29 cellular contexts compared by ENCODE assay signal in genomic region chr2:88713408-88713807, GRCh38.
"Had no signal": no experiment of that assay in that cellular context is flagged by ENCODE, and none has a peak within 500 bp of the region (broad histone marks: within the 10 kb centered on the region; RNA-seq: fewer than 3 reads in every experiment).

No MANE protein-coding gene starts in this region.

- H3K27me3 Mint-ChIP-seq: activated B cell treated with CpG ODN at 0.5 μM for 24 hours; activated CD4-positive, alpha-beta memory T cell treated with anti-CD3 and anti-CD28 coated beads, Interleukin-2, amount 10 ng/mL, durations not matched to agents 7 days and 5 days; activated CD4-positive, alpha-beta T cell treated with anti-CD3 and anti-CD28 coated beads, Interleukin-2, amount 10 ng/mL, durations not matched to agents 24 days and 14 days; activated naive CD8-positive, alpha-beta T cell; activated T-cell treated with anti-CD3 and anti-CD28 coated beads, Interleukin-2, amount 50 U/mL, for 24 hours; effector memory CD8-positive, alpha-beta T cell; T-helper 17 cell had no signal

- H3K36me3 ChIP-seq: brain microvascular endothelial cell, WERI-Rb-1 had no signal

- DNase-seq: activated B cell treated with CpG ODN at 0.5 μM for 24 hours; activated CD4-positive, alpha-beta memory T cell treated with anti-CD3 and anti-CD28 coated beads, Interleukin-2, amount 10 ng/mL, durations not matched to agents 7 days and 5 days; activated CD4-positive, alpha-beta T cell treated with anti-CD3 and anti-CD28 coated beads, Interleukin-2, amount 10 ng/mL, durations not matched to agents 24 days and 14 days; activated CD4-positive, alpha-beta T cell treated with anti-CD3 and anti-CD28 coated beads, Interleukin-2, amount 50 U/mL, for 4 hours; activated CD8-positive, alpha-beta memory T cell treated with anti-CD3 and anti-CD28 coated beads, Interleukin-2, amount 50 U/mL, for 48 hours; activated effector memory CD4-positive, alpha-beta T cell treated with anti-CD3 and anti-CD28 coated beads, Interleukin-2, amount 50 U/mL, for 16 hours; activated naive CD4-positive, alpha-beta T cell treated with anti-CD3 and anti-CD28 coated beads for 36 hours; activated T-cell treated with anti-CD3 and anti-CD28 coated beads for 4 hours; activated T-cell treated with anti-CD3 and anti-CD28 coated beads, Interleukin-2, amount 50 U/mL, for 24 hours; amniotic stem cell; anterior cingulate cortex; brain microvascular endothelial cell; caudate nucleus; cortex of kidney; dermis blood vessel endothelial cell; effector CD4-positive, alpha-beta T cell; effector memory CD8-positive, alpha-beta T cell; foreskin fibroblast; head of caudate nucleus; T-helper 1 cell; T-helper 17 cell; T1000; WERI-Rb-1 had no signal

- H3K27me3 ChIP-seq: brain microvascular endothelial cell had no signal

- H3K4me1 Mint-ChIP-seq: activated B cell treated with CpG ODN at 0.5 μM for 24 hours; activated CD4-positive, alpha-beta memory T cell treated with anti-CD3 and anti-CD28 coated beads, Interleukin-2, amount 10 ng/mL, durations not matched to agents 7 days and 5 days; activated CD4-positive, alpha-beta T cell treated with anti-CD3 and anti-CD28 coated beads, Interleukin-2, amount 10 ng/mL, durations not matched to agents 24 days and 14 days had no signal

- H3K9me3 Mint-ChIP-seq: effector memory CD8-positive, alpha-beta T cell had no signal

- H3K27ac Mint-ChIP-seq: activated B cell treated with CpG ODN at 0.5 μM for 24 hours; activated CD4-positive, alpha-beta memory T cell treated with anti-CD3 and anti-CD28 coated beads, Interleukin-2, amount 10 ng/mL, durations not matched to agents 7 days and 5 days; activated CD4-positive, alpha-beta T cell treated with anti-CD3 and anti-CD28 coated beads, Interleukin-2, amount 10 ng/mL, durations not matched to agents 24 days and 14 days; activated naive CD4-positive, alpha-beta T cell treated with anti-CD3 and anti-CD28 coated beads for 36 hours; activated naive CD8-positive, alpha-beta T cell; activated T-cell treated with anti-CD3 and anti-CD28 coated beads, Interleukin-2, amount 50 U/mL, for 24 hours; activated T-helper 1 cell treated with anti-CD3 and anti-CD28 coated beads, Interleukin-12 subunit alpha, Interleukin-12 subunit beta, Interleukin-2, Interleukin-4 antibody, amounts not matched to agents 30 ng/mL and 10 ng/mL and 1 ng/mL, durations not matched to agents 14 hours and 24 hours and 36 hours; activated T-helper 2 cell treated with anti-CD3 and anti-CD28 coated beads, Interferon-gamma antibody, Interleukin-2, Interleukin-4, amounts not matched to agents 10 μg/mL and 5 μg/mL and 100 μg/mL, durations not matched to agents 14 hours and 24 hours and 36 hours; effector memory CD8-positive, alpha-beta T cell; T-helper 2 cell treated with Interferon-gamma antibody and Interleukin-4, amounts not matched to agents 5 μg/mL and 100 μg/mL, for 36 hours had no signal

- H3K4me3 Mint-ChIP-seq: activated B cell treated with CpG ODN at 0.5 μM for 24 hours; activated CD4-positive, alpha-beta memory T cell treated with anti-CD3 and anti-CD28 coated beads, Interleukin-2, amount 10 ng/mL, durations not matched to agents 7 days and 5 days; activated CD4-positive, alpha-beta T cell treated with anti-CD3 and anti-CD28 coated beads, Interleukin-2, amount 10 ng/mL, durations not matched to agents 24 days and 14 days; activated naive CD4-positive, alpha-beta T cell treated with anti-CD3 and anti-CD28 coated beads for 36 hours; activated naive CD8-positive, alpha-beta T cell; activated T-cell treated with anti-CD3 and anti-CD28 coated beads, Interleukin-2, amount 50 U/mL, for 24 hours; activated T-helper 1 cell treated with anti-CD3 and anti-CD28 coated beads, Interleukin-12 subunit alpha, Interleukin-12 subunit beta, Interleukin-2, Interleukin-4 antibody, amounts not matched to agents 30 ng/mL and 10 ng/mL and 1 ng/mL, durations not matched to agents 14 hours and 24 hours and 36 hours; effector memory CD8-positive, alpha-beta T cell; T-helper 17 cell; T-helper 2 cell treated with Interferon-gamma antibody and Interleukin-4, amounts not matched to agents 5 μg/mL and 100 μg/mL, for 36 hours had no signal

- ATAC-seq: activated CD4-positive, CD25-positive, alpha-beta regulatory T cell treated with anti-CD3 and anti-CD28 coated beads, Interleukin-2, amount 50 U/mL, for 24 hours; effector memory CD8-positive, alpha-beta T cell; T-helper 17 cell had no signal

- H3K27ac ChIP-seq: brain microvascular endothelial cell, epithelial cell of prostate, WERI-Rb-1 had no signal
